19 cellular contexts compared by ENCODE assay signal in the genomic region with DNA sequence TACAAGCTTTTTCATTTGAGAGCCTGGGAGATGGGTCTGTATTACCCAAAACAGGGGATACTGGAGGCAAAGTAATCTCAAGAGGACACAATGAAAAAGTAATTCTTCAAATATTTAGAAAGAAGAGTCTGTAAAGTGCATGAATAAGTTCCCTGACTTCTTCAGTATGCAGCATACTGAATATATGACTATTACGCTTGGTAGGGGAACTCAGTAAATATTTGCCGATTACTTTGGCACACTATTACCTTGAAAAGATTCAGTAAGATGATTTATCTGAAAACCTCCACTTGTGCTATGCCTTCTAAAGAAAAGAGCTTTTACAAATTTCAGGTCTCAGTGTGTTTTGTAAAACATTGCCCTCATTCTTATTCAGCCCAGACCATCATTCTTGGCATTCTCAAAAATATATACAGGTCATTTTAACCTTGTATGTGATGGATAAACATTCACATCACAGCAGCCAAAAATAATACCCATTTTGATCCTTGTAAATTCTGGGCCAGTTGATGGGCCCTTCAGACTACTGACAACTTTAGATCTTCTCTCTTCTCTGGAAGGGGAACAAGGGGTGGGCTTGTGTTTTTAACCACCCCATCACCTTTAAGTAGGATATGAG.
"Had no signal": no experiment of that assay in that cellular context is flagged by ENCODE, and none has a peak within 500 bp of the region (broad histone marks: within the 10 kb centered on the region; RNA-seq: fewer than 3 reads in every experiment).

No MANE protein-coding gene starts in this region.

- H3K4me3 ChIP-seq: heart left ventricle, mucosa of descending colon, ovary, right atrium auricular region, sigmoid colon, skin epidermis, testis had no signal

- H3K27ac ChIP-seq: heart left ventricle, neutrophil, ovary, right atrium auricular region, skin epidermis, testis had no signal

- FAIRE-seq: endometrium, frontal cortex had no signal

- H3K4me1 ChIP-seq: right atrium auricular region, testis had no signal

- ATAC-seq: esophagus mucosa; heart left ventricle; left colon; mucosa of descending colon; naive thymus-derived CD8-positive, alpha-beta T cell; stimulated activated naive B cell treated with anti-CD40 and anti-IgM and Interleukin-4, amounts not matched to agents 10 μg/mL and 1 μg/mL and 100 μg/mL, for 72 hours; stimulated activated naive CD8-positive, alpha-beta T cell treated with anti-CD3 and anti-CD28 coated beads, Interleukin-15, amount 100 ng/mL, for 72 hours had no signal

- DNase-seq: effector memory CD4-positive, alpha-beta T cell; heart left ventricle; hippocampal formation; left colon; mucosa of descending colon; naive thymus-derived CD8-positive, alpha-beta T cell; ovary; sigmoid colon; stimulated activated CD4-positive, alpha-beta T cell treated with anti-CD3 and anti-CD28 coated beads, Interleukin-2, amount 100 ng/mL, for 24 hours; stimulated activated CD4-positive, alpha-beta T cell treated with anti-CD3 and anti-CD28 coated beads, Interleukin-4, amount 100 ng/mL, for 4 hours; stimulated activated naive B cell treated with anti-CD40 and anti-IgM and Interleukin-4, amounts not matched to agents 10 μg/mL and 1 μg/mL and 100 μg/mL, for 72 hours; stimulated activated naive CD8-positive, alpha-beta T cell treated with anti-CD3 and anti-CD28 coated beads, Interleukin-15, amount 100 ng/mL, for 72 hours; testis had no signal

- H3K36me3 ChIP-seq: heart left ventricle, neutrophil, ovary, right atrium auricular region, sigmoid colon had no signal

- H3K27me3 ChIP-seq: heart left ventricle, neutrophil, ovary, right atrium auricular region, sigmoid colon, testis had no signal

- H3K9me3 ChIP-seq: mucosa of descending colon, neutrophil, ovary, sigmoid colon, testis had no signal
